ENCODE assay signal across 2 cellular contexts in the genomic region with DNA sequence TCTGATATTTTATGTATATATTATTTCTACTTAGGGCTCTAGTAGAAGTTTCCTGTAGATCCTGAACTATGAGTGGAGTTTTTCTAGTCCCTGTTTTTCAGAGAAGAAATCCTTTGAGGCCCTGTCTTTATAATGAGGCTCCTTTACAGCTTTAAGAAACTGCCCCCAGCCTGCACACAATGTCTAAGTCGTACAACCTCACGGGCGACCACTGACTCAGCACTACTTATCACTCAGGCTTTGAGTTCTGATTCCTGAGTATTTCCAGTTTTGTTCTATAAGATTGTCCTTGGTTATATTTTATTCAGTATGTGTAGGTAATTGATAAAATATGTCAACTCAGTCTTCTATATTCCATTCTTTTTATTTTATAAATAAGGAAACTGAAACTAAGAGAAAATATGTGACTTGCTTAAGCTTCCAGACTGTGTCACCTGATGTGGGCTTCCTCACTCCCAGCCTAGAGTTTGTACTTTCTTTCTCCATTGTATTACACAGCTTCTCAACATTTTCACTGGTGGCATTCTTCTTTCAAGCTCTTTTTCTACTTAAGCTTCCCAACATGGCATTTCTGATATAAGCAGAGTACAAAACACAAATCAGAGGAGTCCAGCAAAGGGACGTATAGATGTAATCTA.
TF ChIP-seq lines count a peak whose summit lies in the region.

No MANE protein-coding gene starts in this region.

TF ChIP-seq in GM23338, 12 proteins besides CTCF, POLR2A, EP300 and RAD21 (continued from another document):
- TF ChIP-seq, protein P1, sequence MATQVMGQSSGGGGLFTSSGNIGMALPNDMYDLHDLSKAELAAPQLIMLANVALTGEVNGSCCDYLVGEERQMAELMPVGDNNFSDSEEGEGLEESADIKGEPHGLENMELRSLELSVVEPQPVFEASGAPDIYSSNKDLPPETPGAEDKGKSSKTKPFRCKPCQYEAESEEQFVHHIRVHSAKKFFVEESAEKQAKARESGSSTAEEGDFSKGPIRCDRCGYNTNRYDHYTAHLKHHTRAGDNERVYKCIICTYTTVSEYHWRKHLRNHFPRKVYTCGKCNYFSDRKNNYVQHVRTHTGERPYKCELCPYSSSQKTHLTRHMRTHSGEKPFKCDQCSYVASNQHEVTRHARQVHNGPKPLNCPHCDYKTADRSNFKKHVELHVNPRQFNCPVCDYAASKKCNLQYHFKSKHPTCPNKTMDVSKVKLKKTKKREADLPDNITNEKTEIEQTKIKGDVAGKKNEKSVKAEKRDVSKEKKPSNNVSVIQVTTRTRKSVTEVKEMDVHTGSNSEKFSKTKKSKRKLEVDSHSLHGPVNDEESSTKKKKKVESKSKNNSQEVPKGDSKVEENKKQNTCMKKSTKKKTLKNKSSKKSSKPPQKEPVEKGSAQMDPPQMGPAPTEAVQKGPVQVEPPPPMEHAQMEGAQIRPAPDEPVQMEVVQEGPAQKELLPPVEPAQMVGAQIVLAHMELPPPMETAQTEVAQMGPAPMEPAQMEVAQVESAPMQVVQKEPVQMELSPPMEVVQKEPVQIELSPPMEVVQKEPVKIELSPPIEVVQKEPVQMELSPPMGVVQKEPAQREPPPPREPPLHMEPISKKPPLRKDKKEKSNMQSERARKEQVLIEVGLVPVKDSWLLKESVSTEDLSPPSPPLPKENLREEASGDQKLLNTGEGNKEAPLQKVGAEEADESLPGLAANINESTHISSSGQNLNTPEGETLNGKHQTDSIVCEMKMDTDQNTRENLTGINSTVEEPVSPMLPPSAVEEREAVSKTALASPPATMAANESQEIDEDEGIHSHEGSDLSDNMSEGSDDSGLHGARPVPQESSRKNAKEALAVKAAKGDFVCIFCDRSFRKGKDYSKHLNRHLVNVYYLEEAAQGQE (IDR thresholded peaks at IDR 0.05; ENCODE audit: unreplicated experiment) = no peak
- no peak for TF ChIP-seq CREB1 (CRISPR knock-in tag; IDR thresholded peaks at IDR 0.05; ENCODE audit: low read depth)

TF ChIP-seq in WTC11, 78 proteins besides CTCF, POLR2A, EP300 and RAD21 (continued from another document):
- TF ChIP-seq, protein P2, sequence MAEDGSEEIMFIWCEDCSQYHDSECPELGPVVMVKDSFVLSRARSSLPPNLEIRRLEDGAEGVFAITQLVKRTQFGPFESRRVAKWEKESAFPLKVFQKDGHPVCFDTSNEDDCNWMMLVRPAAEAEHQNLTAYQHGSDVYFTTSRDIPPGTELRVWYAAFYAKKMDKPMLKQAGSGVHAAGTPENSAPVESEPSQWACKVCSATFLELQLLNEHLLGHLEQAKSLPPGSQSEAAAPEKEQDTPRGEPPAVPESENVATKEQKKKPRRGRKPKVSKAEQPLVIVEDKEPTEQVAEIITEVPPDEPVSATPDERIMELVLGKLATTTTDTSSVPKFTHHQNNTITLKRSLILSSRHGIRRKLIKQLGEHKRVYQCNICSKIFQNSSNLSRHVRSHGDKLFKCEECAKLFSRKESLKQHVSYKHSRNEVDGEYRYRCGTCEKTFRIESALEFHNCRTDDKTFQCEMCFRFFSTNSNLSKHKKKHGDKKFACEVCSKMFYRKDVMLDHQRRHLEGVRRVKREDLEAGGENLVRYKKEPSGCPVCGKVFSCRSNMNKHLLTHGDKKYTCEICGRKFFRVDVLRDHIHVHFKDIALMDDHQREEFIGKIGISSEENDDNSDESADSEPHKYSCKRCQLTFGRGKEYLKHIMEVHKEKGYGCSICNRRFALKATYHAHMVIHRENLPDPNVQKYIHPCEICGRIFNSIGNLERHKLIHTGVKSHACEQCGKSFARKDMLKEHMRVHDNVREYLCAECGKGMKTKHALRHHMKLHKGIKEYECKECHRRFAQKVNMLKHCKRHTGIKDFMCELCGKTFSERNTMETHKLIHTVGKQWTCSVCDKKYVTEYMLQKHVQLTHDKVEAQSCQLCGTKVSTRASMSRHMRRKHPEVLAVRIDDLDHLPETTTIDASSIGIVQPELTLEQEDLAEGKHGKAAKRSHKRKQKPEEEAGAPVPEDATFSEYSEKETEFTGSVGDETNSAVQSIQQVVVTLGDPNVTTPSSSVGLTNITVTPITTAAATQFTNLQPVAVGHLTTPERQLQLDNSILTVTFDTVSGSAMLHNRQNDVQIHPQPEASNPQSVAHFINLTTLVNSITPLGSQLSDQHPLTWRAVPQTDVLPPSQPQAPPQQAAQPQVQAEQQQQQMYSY (CRISPR knock-in tag; IDR thresholded peaks at IDR 0.05) = no peak
- TF ChIP-seq, protein P3, sequence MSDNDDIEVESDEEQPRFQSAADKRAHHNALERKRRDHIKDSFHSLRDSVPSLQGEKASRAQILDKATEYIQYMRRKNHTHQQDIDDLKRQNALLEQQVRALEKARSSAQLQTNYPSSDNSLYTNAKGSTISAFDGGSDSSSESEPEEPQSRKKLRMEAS (CRISPR knock-in tag; IDR thresholded peaks at IDR 0.05) = no peak
- TF ChIP-seq, protein P4, sequence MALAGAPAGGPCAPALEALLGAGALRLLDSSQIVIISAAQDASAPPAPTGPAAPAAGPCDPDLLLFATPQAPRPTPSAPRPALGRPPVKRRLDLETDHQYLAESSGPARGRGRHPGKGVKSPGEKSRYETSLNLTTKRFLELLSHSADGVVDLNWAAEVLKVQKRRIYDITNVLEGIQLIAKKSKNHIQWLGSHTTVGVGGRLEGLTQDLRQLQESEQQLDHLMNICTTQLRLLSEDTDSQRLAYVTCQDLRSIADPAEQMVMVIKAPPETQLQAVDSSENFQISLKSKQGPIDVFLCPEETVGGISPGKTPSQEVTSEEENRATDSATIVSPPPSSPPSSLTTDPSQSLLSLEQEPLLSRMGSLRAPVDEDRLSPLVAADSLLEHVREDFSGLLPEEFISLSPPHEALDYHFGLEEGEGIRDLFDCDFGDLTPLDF (CRISPR knock-in tag; IDR thresholded peaks at IDR 0.05) = no peak
